Comparison of ENCODE assay signal across 1 cellular context in the genomic region with DNA sequence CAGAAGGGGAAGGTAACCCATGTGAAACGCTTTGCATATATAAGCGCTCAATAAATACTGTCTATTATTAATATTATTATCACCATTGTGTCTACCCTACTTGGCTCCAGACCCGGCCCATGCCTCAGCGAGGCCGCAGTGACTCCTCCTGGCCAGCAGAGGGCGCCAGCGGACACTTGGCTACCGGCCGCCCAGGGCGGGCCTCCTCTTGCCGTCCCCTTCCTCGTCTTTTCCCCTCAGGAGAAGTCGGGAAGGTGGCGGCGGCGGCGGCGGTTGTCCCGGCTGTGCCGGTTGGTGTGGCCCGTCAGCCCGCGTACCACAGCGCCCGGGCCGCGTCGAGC.
A peak's percentile ranks its signal among the peaks of the same experiment; 100 is the strongest.
TF ChIP-seq lines count a peak whose summit lies in the region.

A gene with protein sequence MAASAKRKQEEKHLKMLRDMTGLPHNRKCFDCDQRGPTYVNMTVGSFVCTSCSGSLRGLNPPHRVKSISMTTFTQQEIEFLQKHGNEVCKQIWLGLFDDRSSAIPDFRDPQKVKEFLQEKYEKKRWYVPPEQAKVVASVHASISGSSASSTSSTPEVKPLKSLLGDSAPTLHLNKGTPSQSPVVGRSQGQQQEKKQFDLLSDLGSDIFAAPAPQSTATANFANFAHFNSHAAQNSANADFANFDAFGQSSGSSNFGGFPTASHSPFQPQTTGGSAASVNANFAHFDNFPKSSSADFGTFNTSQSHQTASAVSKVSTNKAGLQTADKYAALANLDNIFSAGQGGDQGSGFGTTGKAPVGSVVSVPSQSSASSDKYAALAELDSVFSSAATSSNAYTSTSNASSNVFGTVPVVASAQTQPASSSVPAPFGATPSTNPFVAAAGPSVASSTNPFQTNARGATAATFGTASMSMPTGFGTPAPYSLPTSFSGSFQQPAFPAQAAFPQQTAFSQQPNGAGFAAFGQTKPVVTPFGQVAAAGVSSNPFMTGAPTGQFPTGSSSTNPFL (plus strand): TSS at position 233 of the 341 bp plus-strand sequence. CDS start 266 bp downstream, outside the sequence.

TF ChIP-seq in HepG2, 621 proteins besides CTCF, POLR2A, EP300 and RAD21 (continued from another document and continues in another):
- TF ChIP-seq, protein P1, sequence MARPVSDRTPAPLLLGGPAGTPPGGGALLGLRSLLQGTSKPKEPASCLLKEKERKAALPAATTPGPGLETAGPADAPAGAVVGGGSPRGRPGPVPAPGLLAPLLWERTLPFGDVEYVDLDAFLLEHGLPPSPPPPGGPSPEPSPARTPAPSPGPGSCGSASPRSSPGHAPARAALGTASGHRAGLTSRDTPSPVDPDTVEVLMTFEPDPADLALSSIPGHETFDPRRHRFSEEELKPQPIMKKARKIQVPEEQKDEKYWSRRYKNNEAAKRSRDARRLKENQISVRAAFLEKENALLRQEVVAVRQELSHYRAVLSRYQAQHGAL (CRISPR knock-in tag; IDR thresholded peaks at IDR 0.05; ENCODE audit: not compliant biosample characterization), result no peak
- TF ChIP-seq KAT8 (CRISPR knock-in tag; IDR thresholded peaks at IDR 0.05) (peak; percentile 89), ZNF292 (CRISPR knock-in tag; IDR thresholded peaks at IDR 0.05; ENCODE audit: borderline replicate concordance, low read depth) (0 out of 2 replicates have a peak, but pooled peaks have one; percentile 36), ZNF34 (CRISPR knock-in tag; IDR thresholded peaks at IDR 0.05; ENCODE audit: borderline replicate concordance) (no peak), RXRB (CRISPR knock-in tag; IDR thresholded peaks at IDR 0.05; ENCODE audit: borderline replicate concordance) (peak; percentile 77; the same call in 1 of the 2 replicates), HIVEP1 (CRISPR knock-in tag; IDR thresholded peaks at IDR 0.05) (no peak), GABPB1 (CRISPR knock-in tag; IDR thresholded peaks at IDR 0.05) (peak; percentile 91), MYNN (CRISPR knock-in tag; IDR thresholded peaks at IDR 0.05; ENCODE audit: low read depth) (no peak), FOXA1 (IDR thresholded peaks at IDR 0.05) (no peak), FOXA1 (CRISPR knock-in tag; IDR thresholded peaks at IDR 0.05) (peak; percentile 54), ZNF33B (CRISPR knock-in tag; IDR thresholded peaks at IDR 0.05) (peak; percentile 60; the same call in 1 of the 2 replicates), HNF4G (IDR thresholded peaks at IDR 0.05; ENCODE audit: borderline replicate concordance, low read depth, low read length) (no peak), HNF4G (CRISPR knock-in tag; IDR thresholded peaks at IDR 0.05; ENCODE audit: borderline replicate concordance, low read depth) (no peak), KLF16 (CRISPR knock-in tag; IDR thresholded peaks at IDR 0.05) (peak in 1 of 2 experiments; percentile 92; a peak in 1 of 4 replicates), ZNF644 (CRISPR knock-in tag; IDR thresholded peaks at IDR 0.05; ENCODE audit: low read depth) (0 out of 2 replicates have a peak, but pooled peaks have one; percentile 27), ZNF737 (CRISPR knock-in tag; IDR thresholded peaks at IDR 0.05; ENCODE audit: borderline replicate concordance) (no peak), HNRNPLL (IDR thresholded peaks at IDR 0.05; ENCODE audit: low read depth, low read length, poor library complexity, severe bottlenecking) (peak; percentile 67), RBFOX2 (IDR thresholded peaks at IDR 0.05; ENCODE audit: low read depth, low read length) (peak; percentile 96), ZNF510 (CRISPR knock-in tag; IDR thresholded peaks at IDR 0.05; ENCODE audit: low read depth) (0 out of 2 replicates have a peak, but pooled peaks have one; percentile 82), KAT7 (CRISPR knock-in tag; IDR thresholded peaks at IDR 0.05; ENCODE audit: borderline replicate concordance) (peak; percentile 72; the same call in 1 of the 2 replicates), ZNF331 (CRISPR knock-in tag; IDR thresholded peaks at IDR 0.05) (peak; percentile 67), ZNF354B (CRISPR knock-in tag; IDR thresholded peaks at IDR 0.05) (no peak), SNRNP70 (IDR thresholded peaks at IDR 0.05; ENCODE audit: low read depth, low read length) (no peak), HOXD1 (CRISPR knock-in tag; IDR thresholded peaks at IDR 0.05) (peak; percentile 40; the same call in 1 of the 2 replicates), REXO4 (CRISPR knock-in tag; IDR thresholded peaks at IDR 0.05; ENCODE audit: borderline replicate concordance) (no peak), SMC3 (IDR thresholded peaks at IDR 0.05; ENCODE audit: low read length) (peak; percentile 17; the same call in 1 of the 2 replicates), HDAC2 (CRISPR knock-in tag; IDR thresholded peaks at IDR 0.05) (peak; percentile 71), MYC (CRISPR knock-in tag; IDR thresholded peaks at IDR 0.05; ENCODE audit: borderline replicate concordance) (peak; percentile 44; the same call in 1 of the 2 replicates), ZFP1 (CRISPR knock-in tag; IDR thresholded peaks at IDR 0.05) (peak; percentile 45; the same call in 1 of the 2 replicates), MTF2 (CRISPR knock-in tag; IDR thresholded peaks at IDR 0.05; ENCODE audit: borderline replicate concordance) (no peak)
- TF ChIP-seq, protein P2, sequence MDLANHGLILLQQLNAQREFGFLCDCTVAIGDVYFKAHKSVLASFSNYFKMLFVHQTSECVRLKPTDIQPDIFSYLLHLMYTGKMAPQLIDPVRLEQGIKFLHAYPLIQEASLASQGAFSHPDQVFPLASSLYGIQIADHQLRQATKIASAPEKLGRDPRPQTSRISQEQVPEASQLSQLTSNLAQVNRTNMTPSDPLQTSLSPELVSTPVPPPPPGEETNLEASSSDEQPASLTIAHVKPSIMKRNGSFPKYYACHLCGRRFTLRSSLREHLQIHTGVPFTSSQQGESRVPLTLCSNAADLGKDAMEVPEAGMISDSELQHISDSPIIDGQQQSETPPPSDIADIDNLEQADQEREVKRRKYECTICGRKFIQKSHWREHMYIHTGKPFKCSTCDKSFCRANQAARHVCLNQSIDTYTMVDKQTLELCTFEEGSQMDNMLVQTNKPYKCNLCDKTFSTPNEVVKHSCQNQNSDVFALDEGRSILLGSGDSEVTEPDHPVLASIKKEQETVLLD (CRISPR knock-in tag; IDR thresholded peaks at IDR 0.05; ENCODE audit: low read depth), result peak; percentile 23; the same call in 1 of the 2 replicates
- TF ChIP-seq, protein P3, sequence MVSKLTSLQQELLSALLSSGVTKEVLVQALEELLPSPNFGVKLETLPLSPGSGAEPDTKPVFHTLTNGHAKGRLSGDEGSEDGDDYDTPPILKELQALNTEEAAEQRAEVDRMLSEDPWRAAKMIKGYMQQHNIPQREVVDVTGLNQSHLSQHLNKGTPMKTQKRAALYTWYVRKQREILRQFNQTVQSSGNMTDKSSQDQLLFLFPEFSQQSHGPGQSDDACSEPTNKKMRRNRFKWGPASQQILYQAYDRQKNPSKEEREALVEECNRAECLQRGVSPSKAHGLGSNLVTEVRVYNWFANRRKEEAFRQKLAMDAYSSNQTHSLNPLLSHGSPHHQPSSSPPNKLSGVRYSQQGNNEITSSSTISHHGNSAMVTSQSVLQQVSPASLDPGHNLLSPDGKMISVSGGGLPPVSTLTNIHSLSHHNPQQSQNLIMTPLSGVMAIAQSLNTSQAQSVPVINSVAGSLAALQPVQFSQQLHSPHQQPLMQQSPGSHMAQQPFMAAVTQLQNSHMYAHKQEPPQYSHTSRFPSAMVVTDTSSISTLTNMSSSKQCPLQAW (CRISPR knock-in tag; IDR thresholded peaks at IDR 0.05), result 0 out of 2 replicates have a peak, but pooled peaks have one; percentile 11
- TF ChIP-seq, protein P4, sequence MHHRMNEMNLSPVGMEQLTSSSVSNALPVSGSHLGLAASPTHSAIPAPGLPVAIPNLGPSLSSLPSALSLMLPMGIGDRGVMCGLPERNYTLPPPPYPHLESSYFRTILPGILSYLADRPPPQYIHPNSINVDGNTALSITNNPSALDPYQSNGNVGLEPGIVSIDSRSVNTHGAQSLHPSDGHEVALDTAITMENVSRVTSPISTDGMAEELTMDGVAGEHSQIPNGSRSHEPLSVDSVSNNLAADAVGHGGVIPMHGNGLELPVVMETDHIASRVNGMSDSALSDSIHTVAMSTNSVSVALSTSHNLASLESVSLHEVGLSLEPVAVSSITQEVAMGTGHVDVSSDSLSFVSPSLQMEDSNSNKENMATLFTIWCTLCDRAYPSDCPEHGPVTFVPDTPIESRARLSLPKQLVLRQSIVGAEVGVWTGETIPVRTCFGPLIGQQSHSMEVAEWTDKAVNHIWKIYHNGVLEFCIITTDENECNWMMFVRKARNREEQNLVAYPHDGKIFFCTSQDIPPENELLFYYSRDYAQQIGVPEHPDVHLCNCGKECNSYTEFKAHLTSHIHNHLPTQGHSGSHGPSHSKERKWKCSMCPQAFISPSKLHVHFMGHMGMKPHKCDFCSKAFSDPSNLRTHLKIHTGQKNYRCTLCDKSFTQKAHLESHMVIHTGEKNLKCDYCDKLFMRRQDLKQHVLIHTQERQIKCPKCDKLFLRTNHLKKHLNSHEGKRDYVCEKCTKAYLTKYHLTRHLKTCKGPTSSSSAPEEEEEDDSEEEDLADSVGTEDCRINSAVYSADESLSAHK (CRISPR knock-in tag; IDR thresholded peaks at IDR 0.05; ENCODE audit: borderline replicate concordance), result no peak
- TF ChIP-seq, protein P5, sequence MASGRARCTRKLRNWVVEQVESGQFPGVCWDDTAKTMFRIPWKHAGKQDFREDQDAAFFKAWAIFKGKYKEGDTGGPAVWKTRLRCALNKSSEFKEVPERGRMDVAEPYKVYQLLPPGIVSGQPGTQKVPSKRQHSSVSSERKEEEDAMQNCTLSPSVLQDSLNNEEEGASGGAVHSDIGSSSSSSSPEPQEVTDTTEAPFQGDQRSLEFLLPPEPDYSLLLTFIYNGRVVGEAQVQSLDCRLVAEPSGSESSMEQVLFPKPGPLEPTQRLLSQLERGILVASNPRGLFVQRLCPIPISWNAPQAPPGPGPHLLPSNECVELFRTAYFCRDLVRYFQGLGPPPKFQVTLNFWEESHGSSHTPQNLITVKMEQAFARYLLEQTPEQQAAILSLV (CRISPR knock-in tag; IDR thresholded peaks at IDR 0.05; ENCODE audit: borderline replicate concordance), result peak; percentile 80; the same call in 1 of the 2 replicates
- TF ChIP-seq, protein P6, sequence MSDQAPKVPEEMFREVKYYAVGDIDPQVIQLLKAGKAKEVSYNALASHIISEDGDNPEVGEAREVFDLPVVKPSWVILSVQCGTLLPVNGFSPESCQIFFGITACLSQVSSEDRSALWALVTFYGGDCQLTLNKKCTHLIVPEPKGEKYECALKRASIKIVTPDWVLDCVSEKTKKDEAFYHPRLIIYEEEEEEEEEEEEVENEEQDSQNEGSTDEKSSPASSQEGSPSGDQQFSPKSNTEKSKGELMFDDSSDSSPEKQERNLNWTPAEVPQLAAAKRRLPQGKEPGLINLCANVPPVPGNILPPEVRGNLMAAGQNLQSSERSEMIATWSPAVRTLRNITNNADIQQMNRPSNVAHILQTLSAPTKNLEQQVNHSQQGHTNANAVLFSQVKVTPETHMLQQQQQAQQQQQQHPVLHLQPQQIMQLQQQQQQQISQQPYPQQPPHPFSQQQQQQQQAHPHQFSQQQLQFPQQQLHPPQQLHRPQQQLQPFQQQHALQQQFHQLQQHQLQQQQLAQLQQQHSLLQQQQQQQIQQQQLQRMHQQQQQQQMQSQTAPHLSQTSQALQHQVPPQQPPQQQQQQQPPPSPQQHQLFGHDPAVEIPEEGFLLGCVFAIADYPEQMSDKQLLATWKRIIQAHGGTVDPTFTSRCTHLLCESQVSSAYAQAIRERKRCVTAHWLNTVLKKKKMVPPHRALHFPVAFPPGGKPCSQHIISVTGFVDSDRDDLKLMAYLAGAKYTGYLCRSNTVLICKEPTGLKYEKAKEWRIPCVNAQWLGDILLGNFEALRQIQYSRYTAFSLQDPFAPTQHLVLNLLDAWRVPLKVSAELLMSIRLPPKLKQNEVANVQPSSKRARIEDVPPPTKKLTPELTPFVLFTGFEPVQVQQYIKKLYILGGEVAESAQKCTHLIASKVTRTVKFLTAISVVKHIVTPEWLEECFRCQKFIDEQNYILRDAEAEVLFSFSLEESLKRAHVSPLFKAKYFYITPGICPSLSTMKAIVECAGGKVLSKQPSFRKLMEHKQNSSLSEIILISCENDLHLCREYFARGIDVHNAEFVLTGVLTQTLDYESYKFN (CRISPR knock-in tag; conservative IDR thresholded peaks at IDR 0.05), result 0 out of 2 replicates have a peak, but pooled peaks have one; percentile 40
- TF ChIP-seq, protein P7, sequence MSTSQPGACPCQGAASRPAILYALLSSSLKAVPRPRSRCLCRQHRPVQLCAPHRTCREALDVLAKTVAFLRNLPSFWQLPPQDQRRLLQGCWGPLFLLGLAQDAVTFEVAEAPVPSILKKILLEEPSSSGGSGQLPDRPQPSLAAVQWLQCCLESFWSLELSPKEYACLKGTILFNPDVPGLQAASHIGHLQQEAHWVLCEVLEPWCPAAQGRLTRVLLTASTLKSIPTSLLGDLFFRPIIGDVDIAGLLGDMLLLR (CRISPR knock-in tag; IDR thresholded peaks at IDR 0.05), result peak; percentile 39; the same call in 1 of the 2 replicates
- TF ChIP-seq, protein P8, sequence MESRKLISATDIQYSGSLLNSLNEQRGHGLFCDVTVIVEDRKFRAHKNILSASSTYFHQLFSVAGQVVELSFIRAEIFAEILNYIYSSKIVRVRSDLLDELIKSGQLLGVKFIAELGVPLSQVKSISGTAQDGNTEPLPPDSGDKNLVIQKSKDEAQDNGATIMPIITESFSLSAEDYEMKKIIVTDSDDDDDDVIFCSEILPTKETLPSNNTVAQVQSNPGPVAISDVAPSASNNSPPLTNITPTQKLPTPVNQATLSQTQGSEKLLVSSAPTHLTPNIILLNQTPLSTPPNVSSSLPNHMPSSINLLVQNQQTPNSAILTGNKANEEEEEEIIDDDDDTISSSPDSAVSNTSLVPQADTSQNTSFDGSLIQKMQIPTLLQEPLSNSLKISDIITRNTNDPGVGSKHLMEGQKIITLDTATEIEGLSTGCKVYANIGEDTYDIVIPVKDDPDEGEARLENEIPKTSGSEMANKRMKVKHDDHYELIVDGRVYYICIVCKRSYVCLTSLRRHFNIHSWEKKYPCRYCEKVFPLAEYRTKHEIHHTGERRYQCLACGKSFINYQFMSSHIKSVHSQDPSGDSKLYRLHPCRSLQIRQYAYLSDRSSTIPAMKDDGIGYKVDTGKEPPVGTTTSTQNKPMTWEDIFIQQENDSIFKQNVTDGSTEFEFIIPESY (CRISPR knock-in tag; IDR thresholded peaks at IDR 0.05), result 0 out of 2 replicates have a peak, but pooled peaks have one; percentile 55
- TF ChIP-seq, protein P9, sequence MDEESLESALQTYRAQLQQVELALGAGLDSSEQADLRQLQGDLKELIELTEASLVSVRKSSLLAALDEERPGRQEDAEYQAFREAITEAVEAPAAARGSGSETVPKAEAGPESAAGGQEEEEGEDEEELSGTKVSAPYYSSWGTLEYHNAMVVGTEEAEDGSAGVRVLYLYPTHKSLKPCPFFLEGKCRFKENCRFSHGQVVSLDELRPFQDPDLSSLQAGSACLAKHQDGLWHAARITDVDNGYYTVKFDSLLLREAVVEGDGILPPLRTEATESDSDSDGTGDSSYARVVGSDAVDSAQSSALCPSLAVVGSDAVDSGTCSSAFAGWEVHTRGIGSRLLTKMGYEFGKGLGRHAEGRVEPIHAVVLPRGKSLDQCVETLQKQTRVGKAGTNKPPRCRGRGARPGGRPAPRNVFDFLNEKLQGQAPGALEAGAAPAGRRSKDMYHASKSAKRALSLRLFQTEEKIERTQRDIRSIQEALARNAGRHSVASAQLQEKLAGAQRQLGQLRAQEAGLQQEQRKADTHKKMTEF (CRISPR knock-in tag; IDR thresholded peaks at IDR 0.05), result peak; percentile 87
